ENCODE assay signal across 8 cellular contexts in genomic region chr20:56393133-56393472, GRCh38. TPM values are rescaled to one million over a fixed set of nuclear protein-coding genes. Genes with fewer than 3 reads are reported as not detected.
DNase-seq lines count a peak whose midpoint lies in the region; ATAC-seq and TF ChIP-seq lines count a peak whose summit lies in the region.

No MANE protein-coding gene starts in this region.

- H3K4me1 ChIP-seq in PC-3 (ENCODE audit: insufficient read depth, low read length) = peaks cover 24% of the 10 kb centered on the region

- H3K4me3 ChIP-seq in PC-3 (ENCODE audit: low read length) = peak overlapping the region; percentile 87
- peak overlapping the region; percentile 100 for H3K4me3 ChIP-seq in fibroblast of the aortic adventitia (ENCODE audit: low read depth, low read length)
- H3K4me3 ChIP-seq in skin epidermis = peak overlapping the region; percentile 51 to 92 (median 79)

- CTCF ChIA-PET in PC-3 (lab: Charles Lee) = no interaction called here

- POLR2A ChIA-PET in PC-3 (lab: Charles Lee; ENCODE audit: unreplicated experiment) = interaction anchor here (0.7 to 1.5 kb wide), 2 partner anchors 33 to 34 kb away, joined by 3 to 6 read pairs; partner anchors contain the start of gene FAM210B

- no peak overlapping the region for H2AFZ ChIP-seq in PC-3 (ENCODE audit: low read length)

- peaks cover 81% of the 10 kb centered on the region for H3K79me2 ChIP-seq in PC-3 (ENCODE audit: low read length)

- H3K27ac ChIP-seq in PC-3 (ENCODE audit: low read length) (peak overlapping the region; percentile 81; the same call in 1 of the 2 replicates), skin epidermis (peak overlapping the region in 20 of 21 experiments; percentile 33 to 92 (median 90))

- H4K20me1 ChIP-seq in PC-3 (ENCODE audit: low read length) = no peaks in the 10 kb centered on the region

- no peaks in the 10 kb centered on the region for H3K9me2 ChIP-seq in PC-3 (replicated peaks; ENCODE audit: low read length)

- no TSS peak for BruUV-seq in PC-3 (replicated peaks; lab: Mats Ljungman, UMichigan)

- H3K4me2 ChIP-seq in PC-3 (ENCODE audit: low read length) = peak overlapping the region; percentile 96

- TF ChIP-seq CTCF in PC-3 (conservative IDR thresholded peaks at IDR 0.05; ENCODE audit: low read depth, low read length) (no peak), fibroblast of the aortic adventitia (IDR thresholded peaks at IDR 0.05; ENCODE audit: insufficient read depth, low read length) (no peak)

- DNase-seq in NCI-H146 (lab: John Stamatoyannopoulos, UW) = peak; percentile 42
- DNase-seq in NCI-H146 treated with DMSO at 0.1 percent for 48 hours (lab: John Stamatoyannopoulos, UW; ENCODE audit: unreplicated experiment) = no peak
- DNase-seq in PC-3 = peak; percentile 19
- DNase-seq in fibroblast of the aortic adventitia (ENCODE audit: low read depth) = peak; percentile 25
- DNase-seq in stimulated activated CD4-positive, alpha-beta T cell treated with anti-CD3 and anti-CD28 coated beads, Interleukin-4, amount 100 ng/mL, for 24 hours = no peak
- DNase-seq in NCI-H1417 treated with DMSO at 0.1 percent for 48 hours (lab: John Stamatoyannopoulos, UW) = no peak

- no peaks in the 10 kb centered on the region for H3K27me3 ChIP-seq in PC-3 (ENCODE audit: low read length)

- H3F3A ChIP-seq in PC-3 (ENCODE audit: low read length, unreplicated experiment) = no peaks in the 10 kb centered on the region

- peak overlapping the region; percentile 96 for H3K9ac ChIP-seq in PC-3 (ENCODE audit: low read length)

- peaks cover 51% of the 10 kb centered on the region for H3K36me3 ChIP-seq in PC-3 (ENCODE audit: low read depth, low read length)

- no peaks in the 10 kb centered on the region for H3K9me3 ChIP-seq in PC-3 (ENCODE audit: low read length)

- no peak for ATAC-seq in PC-3
- no peak for ATAC-seq in HG03097 (IDR thresholded peaks at IDR 0.05; ENCODE audit: low FRiP score, unreplicated experiment)

- intact Hi-C loops in PC-3 (cut with micrococcal nuclease) = no loop called here

RNA-seq across cellular contexts. Expression of gene CSTF1, which starts 0.7 kb away (rescaled TPM):
- total RNA-seq in PC-3 (2014; rRNA removed) (48.9 and 60.2 TPM in 2 replicates), fibroblast of the aortic adventitia (ENCODE audit: low replicate concordance) (36.1 and 49.6 TPM in 2 replicates)

RNA-seq across cellular contexts. Expression of gene AURKA, which starts 1.1 kb away (rescaled TPM):
- total RNA-seq in PC-3 (2014; rRNA removed) (137 and 139 TPM in 2 replicates), fibroblast of the aortic adventitia (ENCODE audit: low replicate concordance) (2.1 and 29.1 TPM in 2 replicates)

RNA-seq across cellular contexts. Expression of gene CASS4, which starts 19.0 kb away (rescaled TPM):
- total RNA-seq in PC-3 (2014; rRNA removed) (0.04 and 0.17 TPM in 2 replicates), fibroblast of the aortic adventitia (ENCODE audit: low replicate concordance) (0.09 and 0.49 TPM in 2 replicates)

RNA-seq across cellular contexts. Expression of gene FAM210B, which starts 34.3 kb away (rescaled TPM):
- 27.8 and 37.9 TPM in 2 replicates for total RNA-seq in PC-3 (2014; rRNA removed)
- total RNA-seq in fibroblast of the aortic adventitia (ENCODE audit: low replicate concordance) = 53.3 and 56.1 TPM in 2 replicates

Comparison
In these comparisons a context has a peak if more than half of its experiments do, and no peak if none do; other contexts are left out.
1. DNase-seq: peak in NCI-H146 (single experiment), PC-3 (single experiment) and fibroblast of the aortic adventitia (single experiment); none in NCI-H146 treated with DMSO at 0.1 percent for 48 hours (single experiment), stimulated activated CD4-positive, alpha-beta T cell treated with anti-CD3 and anti-CD28 coated beads, Interleukin-4, amount 100 ng/mL, for 24 hours (single experiment) and NCI-H1417 treated with DMSO at 0.1 percent for 48 hours (single experiment).
2. Peak in every context shown above with its lines, with median percentiles within 50 percentile points of each other: H3K4me3 ChIP-seq.